In the genomic region with DNA sequence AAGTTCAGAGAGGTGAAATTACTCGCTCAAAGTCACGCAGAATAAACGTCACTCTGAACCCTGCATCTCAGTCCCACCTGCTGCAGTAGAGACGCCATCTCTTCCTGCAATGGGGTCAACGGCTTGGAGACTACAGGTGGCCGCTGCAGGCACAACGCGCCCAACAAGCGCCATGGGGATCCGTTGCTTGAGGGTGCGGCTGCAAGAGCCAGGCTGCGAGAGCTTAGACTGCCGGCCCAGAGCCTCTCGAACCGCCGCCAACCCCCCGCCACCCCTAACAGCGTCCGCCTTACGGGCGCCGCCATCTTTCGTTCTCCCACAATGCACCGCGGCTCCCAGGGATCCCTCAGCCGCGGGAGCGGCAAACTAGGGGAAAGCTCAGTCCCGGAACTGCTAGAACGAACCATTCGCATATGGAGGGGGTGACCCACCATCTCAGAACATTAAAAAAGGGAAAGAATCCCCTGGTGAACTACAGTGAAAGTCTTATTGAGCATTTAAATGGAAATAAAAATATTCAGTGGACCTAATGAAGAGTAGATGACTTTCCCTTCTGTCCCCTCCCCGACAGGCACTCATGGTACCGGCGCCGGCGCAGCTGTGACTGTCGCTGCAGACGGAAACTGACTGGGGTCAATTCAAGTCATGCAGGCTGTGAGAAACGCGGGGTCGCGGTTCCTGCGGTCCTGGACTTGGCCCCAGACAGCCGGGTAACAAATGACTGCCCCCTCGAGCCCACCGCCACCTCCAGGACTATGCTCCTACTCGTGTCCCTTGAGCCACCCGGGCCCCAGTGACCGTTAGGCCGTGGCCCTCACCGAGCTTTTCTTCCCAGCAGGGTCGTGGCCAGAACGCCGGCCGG, we compare ENCODE assay signal across 8 cellular contexts. TPM values are rescaled to one million over a fixed set of nuclear protein-coding genes. Genes with fewer than 3 reads are reported as not detected.
A peak's percentile ranks its signal among the peaks of the same experiment; 100 is the strongest.
DNase-seq lines count a peak whose midpoint lies in the region; ATAC-seq and TF ChIP-seq lines count a peak whose summit lies in the region.

A gene (minus strand): TSS at position 316 of the 862 bp plus-strand sequence. CDS start 11 bp downstream, at position 305.
A gene (plus strand): TSS at position 636 of the 862 bp plus-strand sequence. CDS start 10 bp downstream, at position 646.

- no peaks in the 10 kb centered on the region for H3K9me3 Mint-ChIP-seq in dendritic cell treated with granulocyte-macrophage colony-stimulating factor and Interleukin-4, amounts not matched to agents 40 ng/mL and 50 ng/mL, for 4 days

- H3K4me3 ChIP-seq in left lung = peak within 1 kb of the TSS; percentile 81 to 86

- H3K4me3 Mint-ChIP-seq in dendritic cell treated with granulocyte-macrophage colony-stimulating factor and Interleukin-4, amounts not matched to agents 40 ng/mL and 50 ng/mL, for 4 days = peak within 1 kb of the TSS; percentile 89

- TF ChIP-seq CTCF in C4-2B (conservative IDR thresholded peaks at IDR 0.05) (no peak), left lung (IDR thresholded peaks at IDR 0.05) (no peak)

- H3K9me3 ChIP-seq in left lung = no peaks in the 10 kb centered on the region

- H3K27me3 Mint-ChIP-seq in dendritic cell treated with granulocyte-macrophage colony-stimulating factor and Interleukin-4, amounts not matched to agents 40 ng/mL and 50 ng/mL, for 4 days = no peaks in the 10 kb centered on the region

- H3K27ac Mint-ChIP-seq in dendritic cell treated with granulocyte-macrophage colony-stimulating factor and Interleukin-4, amounts not matched to agents 40 ng/mL and 50 ng/mL, for 4 days = peak within 1 kb of the TSS; percentile 95

- H3K27me3 ChIP-seq in left lung = no peaks in the 10 kb centered on the region

- H3K27ac ChIP-seq in C4-2B (peak within 1 kb of the TSS; percentile 87), left lung (peak within 1 kb of the TSS; percentile 85 to 91)

- peaks cover 0 to 39% of the 10 kb centered on the region in 2 donors for H3K36me3 ChIP-seq in left lung

- ATAC-seq in GM19372 (IDR thresholded peaks at IDR 0.05; ENCODE audit: low read depth, unreplicated experiment) (peak; percentile 85), HG03521 (IDR thresholded peaks at IDR 0.05; ENCODE audit: unreplicated experiment) (peak; percentile 86), left lung (peak; percentile 99)

- intact Hi-C loops in dendritic cell treated with granulocyte-macrophage colony-stimulating factor and Interleukin-4, amounts not matched to agents 40 ng/mL and 50 ng/mL, for 4 days (cut with micrococcal nuclease) = loop anchor here (1.0 to 5.0 kb wide), 2 partner anchors 79 to 155 kb away; a partner anchor contains a TSS
- intact Hi-C loops in left lung (cut with DNase I) = no loop called here

- peaks cover 5 to 32% of the 10 kb centered on the region in 2 donors for H3K4me1 ChIP-seq in left lung

- peaks cover 32% of the 10 kb centered on the region for H3K36me3 Mint-ChIP-seq in dendritic cell treated with granulocyte-macrophage colony-stimulating factor and Interleukin-4, amounts not matched to agents 40 ng/mL and 50 ng/mL, for 4 days (ENCODE audit: low read depth)

- peak; percentile 88 for DNase-seq in NCI-H69 (lab: John Stamatoyannopoulos, UW)
- peak; percentile 76 to 86 for DNase-seq in activated CD4-positive, alpha-beta T cell treated with anti-CD3 and anti-CD28 coated beads, Interleukin-2, amount 50 U/mL, for 24 hours (ENCODE audit: low read depth in 1 of 2, low spot score in 1 of 2)
- peak; percentile 90 to 95 for DNase-seq in left lung
- peak; percentile 90 for DNase-seq in stimulated activated CD4-positive, alpha-beta T cell treated with anti-CD3 and anti-CD28 coated beads, Interleukin-2, amount 100 ng/mL, for 48 hours

- peaks cover 23% of the 10 kb centered on the region for H3K4me1 Mint-ChIP-seq in dendritic cell treated with granulocyte-macrophage colony-stimulating factor and Interleukin-4, amounts not matched to agents 40 ng/mL and 50 ng/mL, for 4 days (ENCODE audit: low read depth)

RNA-seq across cellular contexts. Expression of the first gene that starts in this region (rescaled TPM):
- total RNA-seq in left lung = 10 to 100 TPM; 19.0 to 19.2 TPM

RNA-seq across cellular contexts. Expression of the second gene that starts in this region (rescaled TPM):
- 10 to 100 TPM; 37.1 to 41.2 TPM for total RNA-seq in left lung

Comparison
In these comparisons a context has a peak if more than half of its experiments do, and no peak if none do; other contexts are left out.
1. Peak in every context shown above with its lines: DNase-seq, ATAC-seq, H3K4me3 ChIP-seq and H3K27ac ChIP-seq.